In the genomic region with DNA sequence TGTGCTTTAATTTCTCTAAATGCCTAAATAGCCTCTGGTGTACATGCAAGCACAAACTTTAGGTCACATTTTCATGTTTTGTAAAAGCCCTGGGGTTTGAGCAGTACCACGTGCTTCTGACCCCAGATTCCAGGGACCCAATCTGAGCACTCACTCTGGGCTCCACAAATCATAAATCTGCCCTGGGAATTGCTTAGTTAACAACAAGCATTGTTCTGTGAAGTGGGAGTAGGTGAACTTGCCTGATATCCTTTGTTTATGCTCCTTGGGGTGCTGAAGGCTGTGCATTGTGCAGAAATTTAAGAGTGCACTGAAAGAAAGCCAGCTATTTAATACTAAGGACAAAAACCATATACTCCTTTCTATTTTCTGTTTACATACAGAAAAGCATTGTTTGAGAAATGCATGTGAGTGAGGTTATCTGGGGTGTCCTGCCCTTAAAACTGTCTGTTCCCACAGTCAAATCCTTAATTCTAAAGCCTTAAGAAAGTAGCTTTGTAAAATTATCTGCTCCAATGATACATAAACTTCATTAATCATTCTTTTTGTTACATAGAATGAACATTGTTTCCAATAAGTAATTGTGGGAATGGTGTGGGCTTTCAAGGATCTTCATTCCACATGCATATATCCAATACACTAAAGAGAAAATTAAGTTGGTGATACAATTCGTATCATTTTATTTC, we compare ENCODE assay signal across 14 cellular contexts.
DNase-seq lines count a peak whose midpoint lies in the region; TF ChIP-seq lines count a peak whose summit lies in the region.
"Had no signal": no experiment of that assay in that cellular context is flagged by ENCODE, and none has a peak within 500 bp of the region (broad histone marks: within the 10 kb centered on the region; RNA-seq: fewer than 3 reads in every experiment).

No MANE protein-coding gene starts in this region.

- DNase-seq in NCI-H146 (lab: John Stamatoyannopoulos, UW) = peak; percentile 15
- peak; percentile 28 for DNase-seq in NCI-H345 treated with DMSO at 0.1 percent for 48 hours (lab: John Stamatoyannopoulos, UW; ENCODE audit: unreplicated experiment)
- peak; percentile 24 for DNase-seq in epidermal melanocyte (ENCODE audit: insufficient read length, low spot score)
- DNase-seq in GM13977 (ENCODE audit: low spot score) = no peak
- DNase-seq in NCI-H2196 treated with DMSO at 0.1 percent for 48 hours (lab: John Stamatoyannopoulos, UW; ENCODE audit: unreplicated experiment) = no peak
- no peak for DNase-seq in putamen (ENCODE audit: low spot score)
- no peak for DNase-seq in globus pallidus (ENCODE audit: low spot score)
- DNase-seq: CD4-positive, alpha-beta memory T cell; GF-D8; Kasumi-1; NCI-H2081 treated with DMSO at 0.1 percent for 48 hours; NCI-H524 treated with DMSO at 0.1 percent for 48 hours; SJCRH30; SW 1271 had no signal

- TF ChIP-seq CTCF in GM13977 (IDR thresholded peaks at IDR 0.05; ENCODE audit: extremely low read depth, insufficient read depth, missing control alignments) = no peak

- in situ Hi-C loops in GM13977 (cut with MboI; ENCODE audit: low pct_unique_long_range_greater_than_20kb, low sequenced_read_pairs, unreplicated experiment) = no loop called here

Comparison
In these comparisons a context has a peak if more than half of its experiments do, and no peak if none do; other contexts are left out.
1. DNase-seq: peak in NCI-H146 (single experiment), NCI-H345 treated with DMSO at 0.1 percent for 48 hours (single experiment) and epidermal melanocyte (single experiment); none in GM13977 (single experiment), NCI-H2196 treated with DMSO at 0.1 percent for 48 hours (single experiment), putamen (single experiment) and globus pallidus (single experiment).